ENCODE assay signal across 8 cellular contexts in genomic region chr7:26864309-26865093, GRCh38. TPM values are rescaled to one million over a fixed set of nuclear protein-coding genes. Genes with fewer than 3 reads are reported as not detected.
DNase-seq lines count a peak whose midpoint lies in the region.

TSS of gene SKAP2 (minus strand) at chr7:26864590. CDS start at chr7:26864429, 161 bp downstream.

- H3K27ac ChIP-seq in SJSA1 (peak within 1 kb of the TSS; percentile 58), subcutaneous abdominal adipose tissue (ENCODE audit: low read depth, low read length) (peak within 1 kb of the TSS; percentile 94)

- H3K4me3 ChIP-seq in SJSA1 (peak within 1 kb of the TSS; percentile 56), neuron (ENCODE audit: low read length) (peak within 1 kb of the TSS; percentile 62), subcutaneous abdominal adipose tissue (ENCODE audit: low read depth in 1 of 5, low read length in 5 of 5) (peak within 1 kb of the TSS; percentile 71 to 98 (median 94))

- H3K36me3 ChIP-seq in SJSA1 = no peaks in the 10 kb centered on the region
- H3K36me3 ChIP-seq in neuron (ENCODE audit: insufficient read depth, low read length) = no peaks in the 10 kb centered on the region
- H3K36me3 ChIP-seq in subcutaneous abdominal adipose tissue (ENCODE audit: control insufficient read depth in 5 of 5, insufficient read depth in 5 of 5, low read length in 5 of 5) = no peaks in the 10 kb centered on the region

- peak within 1 kb of the TSS; percentile 81 to 98 (median 91) for H3K9ac ChIP-seq in subcutaneous abdominal adipose tissue (ENCODE audit: low read length in 5 of 5)

- intact Hi-C loops in activated naive CD4-positive, alpha-beta T cell treated with anti-CD3 and anti-CD28 coated beads for 36 hours (cut with micrococcal nuclease) = loop anchor here (1.0 to 10.0 kb wide), 11 partner anchors 167 to 1170 kb away; partner anchors contain the start of genes EVX1 and NFE2L3

- peaks cover 46% of the 10 kb centered on the region for H3K27me3 Mint-ChIP-seq in activated naive CD4-positive, alpha-beta T cell treated with anti-CD3 and anti-CD28 coated beads for 36 hours (ENCODE audit: low read depth)

- peak within 1 kb of the TSS; percentile 89 for H2AFZ ChIP-seq in neuron (ENCODE audit: low read depth, low read length)

- peak within 1 kb of the TSS; percentile 83 for H3K4me3 Mint-ChIP-seq in activated naive CD4-positive, alpha-beta T cell treated with anti-CD3 and anti-CD28 coated beads for 36 hours

- DNase-seq in ELF-1 (ENCODE audit: low read depth, low spot score) (peak; percentile 100), H4 (ENCODE audit: low spot score) (peak; percentile 100), M059J (ENCODE audit: low read depth) (peak; percentile 99), SJSA1 (ENCODE audit: low read depth in 1 of 2, low spot score in 2 of 2) (peak; percentile 99), foreskin melanocyte (peak; percentile 96)
- DNase-seq in activated naive CD4-positive, alpha-beta T cell treated with anti-CD3 and anti-CD28 coated beads for 36 hours = peak; percentile 94

- H3K27me3 ChIP-seq in SJSA1 (replicated peaks) (peaks cover 2% of the 10 kb centered on the region; the same call in 1 of the 2 replicates), neuron (ENCODE audit: insufficient read depth, low read length) (peaks cover 6% of the 10 kb centered on the region), subcutaneous abdominal adipose tissue (ENCODE audit: control insufficient read depth in 5 of 5, insufficient read depth in 4 of 5, low read length in 5 of 5) (no peaks in the 10 kb centered on the region)

- H3K36me3 Mint-ChIP-seq in activated naive CD4-positive, alpha-beta T cell treated with anti-CD3 and anti-CD28 coated beads for 36 hours (ENCODE audit: low read depth) = peaks cover 4% of the 10 kb centered on the region

- peaks cover 13% of the 10 kb centered on the region for H3K4me1 Mint-ChIP-seq in activated naive CD4-positive, alpha-beta T cell treated with anti-CD3 and anti-CD28 coated beads for 36 hours (ENCODE audit: low read depth)

- CTCF ChIA-PET in activated naive CD4-positive, alpha-beta T cell treated with anti-CD3 and anti-CD28 coated beads for 36 hours (lab: Charles Lee) = interaction anchor here (0.6 to 1.2 kb wide), 3 partner anchors 182 to 314 kb away, joined by 3 read pairs; no protein-coding TSS in a partner anchor

- H3K27ac Mint-ChIP-seq in activated naive CD4-positive, alpha-beta T cell treated with anti-CD3 and anti-CD28 coated beads for 36 hours = peak within 1 kb of the TSS; percentile 17

- no peaks in the 10 kb centered on the region for H3K9me3 Mint-ChIP-seq in activated naive CD4-positive, alpha-beta T cell treated with anti-CD3 and anti-CD28 coated beads for 36 hours

- H3K4me1 ChIP-seq in SJSA1 (replicated peaks) (peaks cover 16% of the 10 kb centered on the region), neuron (ENCODE audit: insufficient read depth, low read length) (peaks cover 9% of the 10 kb centered on the region), subcutaneous abdominal adipose tissue (ENCODE audit: control insufficient read depth in 5 of 5, insufficient read depth in 5 of 5, low read length in 5 of 5) (peaks cover 3 to 21% (median 15%) of the 10 kb centered on the region in 5 donors)

- no peaks in the 10 kb centered on the region for H3K9me3 ChIP-seq in SJSA1 (replicated peaks)
- no peaks in the 10 kb centered on the region for H3K9me3 ChIP-seq in neuron (ENCODE audit: low read length)
- H3K9me3 ChIP-seq in subcutaneous abdominal adipose tissue (ENCODE audit: control insufficient read depth in 5 of 5, low read length in 5 of 5) = no peaks in the 10 kb centered on the region

RNA-seq across cellular contexts. Expression of gene SKAP2, which starts in this region (rescaled TPM):
- total RNA-seq in H4 (2014; rRNA removed; shearing (Covaris generic)) = 42.4 and 55.7 TPM in 2 replicates
- total RNA-seq in M059J (2014; rRNA removed; shearing (Covaris generic)) = 43.2 and 113 TPM in 2 replicates
- total RNA-seq in SJSA1 (2014; rRNA removed; shearing (Covaris generic)) = 8.8 and 16.4 TPM in 2 replicates
- 1 to 10 TPM; 5.6 to 6.6 TPM for total RNA-seq in activated naive CD4-positive, alpha-beta T cell treated with anti-CD3 and anti-CD28 coated beads for 36 hours

Comparison
In these comparisons a context has a peak if more than half of its experiments do, and no peak if none do; other contexts are left out.
1. Peak in every context shown above with its lines: DNase-seq, H3K4me3 ChIP-seq and H3K27ac ChIP-seq.